ENCODE assay signal across 18 cellular contexts in the genomic region with DNA sequence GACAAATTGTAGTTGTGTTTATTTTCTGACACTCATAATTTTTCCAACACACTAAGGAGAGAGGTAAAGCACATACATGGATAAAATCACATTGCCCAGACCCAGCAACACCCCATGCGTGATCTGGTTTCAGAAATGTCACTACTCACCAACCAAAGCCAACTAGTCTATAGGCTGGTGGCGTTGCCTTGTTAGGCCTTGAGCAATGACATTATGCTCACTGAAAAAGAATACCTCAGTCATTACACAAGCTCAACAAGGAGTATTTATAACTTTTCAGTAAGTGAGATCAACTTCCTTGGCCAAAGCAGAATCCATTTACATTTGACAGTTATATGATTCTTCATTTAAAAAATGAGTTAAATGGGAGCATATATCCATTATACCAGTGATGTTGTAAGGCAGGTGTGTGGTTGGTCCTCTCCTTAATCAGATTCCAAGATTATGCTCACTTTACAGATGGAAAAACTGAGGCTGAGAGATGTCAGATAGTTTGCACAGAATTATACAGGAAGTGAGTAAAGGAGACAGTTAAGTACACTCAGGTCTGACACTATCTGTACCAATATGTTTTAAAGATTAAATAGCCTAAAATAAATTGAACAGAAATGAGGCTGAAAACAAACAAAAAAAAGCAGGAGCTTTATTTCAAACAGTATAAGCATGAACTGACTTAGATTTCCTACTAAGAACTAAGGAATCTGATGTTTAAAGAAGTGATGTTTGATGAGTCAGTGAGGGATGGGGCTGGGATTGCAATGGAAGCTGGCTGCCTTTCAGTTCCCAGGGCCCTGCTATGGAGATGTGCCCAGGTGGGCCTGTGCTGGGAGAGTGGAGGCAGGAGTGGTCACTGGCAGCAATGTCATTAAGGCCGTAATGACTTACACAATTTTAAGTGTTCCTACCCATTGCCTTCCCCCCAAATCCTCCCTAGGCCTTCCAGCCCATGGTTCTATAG.
DNase-seq lines count a peak whose midpoint lies in the region; ATAC-seq and TF ChIP-seq lines count a peak whose summit lies in the region.
"Had no signal": no experiment of that assay in that cellular context is flagged by ENCODE, and none has a peak within 500 bp of the region (broad histone marks: within the 10 kb centered on the region; RNA-seq: fewer than 3 reads in every experiment).

No MANE protein-coding gene starts in this region.

- H3K9me3 ChIP-seq in neuronal stem cell (replicated peaks in 1 of 2; ENCODE audit: control insufficient read depth in 2 of 2, insufficient read depth in 1 of 2, low read depth in 1 of 2, low read length in 2 of 2): peaks cover 0 to 3% of the 10 kb centered on the region in 2 donors

- H3K4me2 ChIP-seq in neuronal stem cell (ENCODE audit: insufficient read depth, low read length, poor library complexity, severe bottlenecking): no peak overlapping the region

- no peaks in the 10 kb centered on the region for H3K79me1 ChIP-seq in neuronal stem cell (ENCODE audit: low read depth, low read length)

- no peak overlapping the region for H4K91ac ChIP-seq in neuronal stem cell (ENCODE audit: low read depth, low read length, poor library complexity)

- peaks cover 6% of the 10 kb centered on the region for H3K4me1 Mint-ChIP-seq in nephron
- no peaks in the 10 kb centered on the region for H3K4me1 Mint-ChIP-seq in immature natural killer cell
- H3K4me1 Mint-ChIP-seq: memory B cell had no signal

- no peak overlapping the region for H3K4me3 Mint-ChIP-seq in nephron
- H3K4me3 Mint-ChIP-seq in immature natural killer cell: no peak overlapping the region
- H3K4me3 Mint-ChIP-seq: memory B cell; natural killer cell treated with Interleukin-12 subunit alpha and Interleukin-12 subunit beta and Interleukin-15 and Interleukin-18, amount 100 ng/mL, for 72 hours; T-helper 2 cell treated with Interferon-gamma antibody and Interleukin-4, amounts not matched to agents 5 μg/mL and 100 μg/mL, for 36 hours had no signal

- ATAC-seq in HG03196 (IDR thresholded peaks at IDR 0.05; ENCODE audit: unreplicated experiment): no peak
- ATAC-seq: activated naive CD4-positive, alpha-beta T cell treated with anti-CD3 and anti-CD28 coated beads, Interleukin-2, amount 50 U/mL, for 72 hours; natural killer cell treated with Interleukin-12 subunit alpha and Interleukin-12 subunit beta and Interleukin-15 and Interleukin-18, amount 100 ng/mL, for 72 hours had no signal

- no peak overlapping the region for H3K4ac ChIP-seq in neuronal stem cell (ENCODE audit: low read length)

- H2BK5ac ChIP-seq in neuronal stem cell (ENCODE audit: low read length): no peak overlapping the region

- H3K4me3 ChIP-seq in choroid plexus epithelial cell (ENCODE audit: low read depth, low read length) (no peak overlapping the region), neuronal stem cell (ENCODE audit: low read length in 2 of 2) (no peak overlapping the region)

- H3K9me3 Mint-ChIP-seq in nephron (no peaks in the 10 kb centered on the region), immature natural killer cell (no peaks in the 10 kb centered on the region)
- H3K9me3 Mint-ChIP-seq: activated naive CD4-positive, alpha-beta T cell treated with anti-CD3 and anti-CD28 coated beads, Interleukin-2, amount 50 U/mL, for 72 hours; memory B cell; natural killer cell treated with Interleukin-12 subunit alpha and Interleukin-12 subunit beta and Interleukin-15 and Interleukin-18, amount 100 ng/mL, for 72 hours; T-helper 2 cell treated with Interferon-gamma antibody and Interleukin-4, amounts not matched to agents 5 μg/mL and 100 μg/mL, for 36 hours had no signal

- H2BK15ac ChIP-seq in neuronal stem cell (ENCODE audit: low read length): no peak overlapping the region

- no peak overlapping the region for H3K18ac ChIP-seq in neuronal stem cell (ENCODE audit: low read length)

- H2BK120ac ChIP-seq in neuronal stem cell (ENCODE audit: low read depth, low read length): no peak overlapping the region

- H2BK12ac ChIP-seq in neuronal stem cell (ENCODE audit: low read length): no peak overlapping the region

- no peaks in the 10 kb centered on the region for H3K36me3 Mint-ChIP-seq in nephron (ENCODE audit: low read depth)
- no peaks in the 10 kb centered on the region for H3K36me3 Mint-ChIP-seq in immature natural killer cell
- H3K36me3 Mint-ChIP-seq: activated naive CD4-positive, alpha-beta T cell treated with anti-CD3 and anti-CD28 coated beads, Interleukin-2, amount 50 U/mL, for 72 hours; memory B cell; natural killer cell treated with Interleukin-12 subunit alpha and Interleukin-12 subunit beta and Interleukin-15 and Interleukin-18, amount 100 ng/mL, for 72 hours had no signal

- no peak overlapping the region for H2AFZ ChIP-seq in neuronal stem cell (ENCODE audit: low read length)

- H3K9ac ChIP-seq in neuronal stem cell (ENCODE audit: low read depth, low read length, poor library complexity): no peak overlapping the region

- H2AK5ac ChIP-seq in neuronal stem cell (ENCODE audit: low read depth, low read length): no peak overlapping the region

- no peak overlapping the region for H3K23ac ChIP-seq in neuronal stem cell (ENCODE audit: low read depth, low read length, poor library complexity)

- no peak overlapping the region for H4K8ac ChIP-seq in neuronal stem cell (ENCODE audit: low read depth, low read length)

- H3K27ac ChIP-seq in neuronal stem cell (replicated peaks; ENCODE audit: low read length): no peak overlapping the region

- no peak for TF ChIP-seq CTCF in choroid plexus epithelial cell (conservative IDR thresholded peaks at IDR 0.05; ENCODE audit: low read depth, low read length)
- TF ChIP-seq CTCF in nephron (IDR thresholded peaks at IDR 0.05; ENCODE audit: unreplicated experiment in 3 of 3): no peak

- no peaks in the 10 kb centered on the region for H3K36me3 ChIP-seq in neuronal stem cell (replicated peaks in 1 of 2; ENCODE audit: control insufficient read depth in 2 of 2, insufficient read depth in 2 of 2, low read length in 2 of 2)

- no CpG with 5 or more reads among the region's 3 CpGs for WGBS in neuronal stem cell (ENCODE audit: extremely low coverage in 2 of 2, insufficient read length in 2 of 2, insufficient replicate concordance in 1 of 2), 2 donors

- H3K14ac ChIP-seq in neuronal stem cell (ENCODE audit: low read length): no peak overlapping the region

- H3K27ac Mint-ChIP-seq in nephron (peak overlapping the region in 2 of 3 experiments; percentile 36 to 59), immature natural killer cell (no peak overlapping the region)
- H3K27ac Mint-ChIP-seq: activated naive CD4-positive, alpha-beta T cell treated with anti-CD3 and anti-CD28 coated beads, Interleukin-2, amount 50 U/mL, for 72 hours; memory B cell; natural killer cell treated with Interleukin-12 subunit alpha and Interleukin-12 subunit beta and Interleukin-15 and Interleukin-18, amount 100 ng/mL, for 72 hours; T-helper 2 cell treated with Interferon-gamma antibody and Interleukin-4, amounts not matched to agents 5 μg/mL and 100 μg/mL, for 36 hours had no signal

- H3K27me3 ChIP-seq in neuronal stem cell (ENCODE audit: control insufficient read depth in 3 of 3, insufficient read depth in 3 of 3, low read depth in 1 of 3, low read length in 3 of 3): peaks cover 0 to 2% (median 0%) of the 10 kb centered on the region in 3 experiments

- peaks cover 3% of the 10 kb centered on the region for H3K27me3 Mint-ChIP-seq in nephron (ENCODE audit: low read depth)
- peaks cover 0 to 2% (median 2%) of the 10 kb centered on the region in 3 donors for H3K27me3 Mint-ChIP-seq in immature natural killer cell (ENCODE audit: low read depth in 3 of 3)

- H3K4me1 ChIP-seq in neuronal stem cell (ENCODE audit: control insufficient read depth in 2 of 2, insufficient read depth in 1 of 2, low read depth in 1 of 2, low read length in 2 of 2): peaks cover 3 to 4% of the 10 kb centered on the region in 2 donors

- DNase-seq in EH (ENCODE audit: low read depth) (peak; percentile 55), NCI-H226 (peak; percentile 54), choroid plexus epithelial cell (ENCODE audit: low read depth) (peak; percentile 36), neuronal stem cell (ENCODE audit: low spot score) (no peak), immature natural killer cell (no peak)
- no peak for DNase-seq in activated CD4-positive, CD25-positive, alpha-beta regulatory T cell (lab: John Stamatoyannopoulos, UW)
- DNase-seq: activated CD4-positive, alpha-beta T cell treated with anti-CD3 and anti-CD28 coated beads for 4 hours; C1 segment of cervical spinal cord; H7; KBM-7; NCI-H1417; SIG-M5 had no signal

Comparison
In these comparisons a context has a peak if more than half of its experiments do, and no peak if none do; other contexts are left out.
1. DNase-seq: peak in EH (single experiment), NCI-H226 (single experiment) and choroid plexus epithelial cell (single experiment); none in neuronal stem cell (single experiment), immature natural killer cell (0 of 3) and activated CD4-positive, CD25-positive, alpha-beta regulatory T cell (0 of 4).
2. H3K27ac Mint-ChIP-seq: peak in nephron (2 of 3); none in immature natural killer cell (0 of 6).